1 cellular context compared by ENCODE assay signal in the genomic region with DNA sequence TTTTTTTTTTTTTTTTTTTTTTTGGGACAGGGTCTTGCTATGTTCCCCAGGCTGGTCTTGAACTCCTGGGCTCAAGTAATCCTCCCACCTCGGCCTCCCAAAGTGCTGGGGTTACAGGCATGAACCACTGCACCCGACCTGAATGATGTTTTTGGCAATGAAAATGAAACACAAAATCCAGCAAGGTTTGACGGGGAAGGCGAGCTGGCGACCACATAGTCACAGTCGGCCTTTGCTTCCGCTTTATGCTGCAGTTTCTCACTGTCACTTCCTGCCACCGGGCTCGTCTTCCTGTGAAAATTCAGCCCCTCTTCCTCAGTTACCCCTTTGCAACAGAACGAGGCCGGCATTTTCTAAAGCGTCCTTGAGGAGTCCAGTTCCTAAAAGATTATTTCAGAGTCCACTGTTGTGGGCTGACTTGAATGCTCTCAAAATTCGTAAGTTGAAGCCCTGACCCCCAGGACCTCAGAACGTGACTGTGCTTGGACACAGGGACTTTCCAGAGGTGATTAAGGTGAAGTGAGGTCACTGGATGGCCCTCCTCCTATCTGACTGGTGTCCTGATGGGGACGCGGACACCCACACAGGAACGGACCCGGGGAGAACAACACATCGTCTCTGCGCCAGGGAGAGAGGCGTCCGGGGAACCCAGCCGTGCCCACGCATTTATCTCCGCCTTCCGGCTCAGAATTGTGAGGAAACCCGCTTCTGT.
A peak's percentile ranks its signal among the peaks of the same experiment; 100 is the strongest.
TF ChIP-seq lines count a peak whose summit lies in the region.

No MANE protein-coding gene starts in this region.

TF ChIP-seq in K562, 482 proteins besides CTCF, POLR2A, EP300 and RAD21 (continued from another document):
- no peak for TF ChIP-seq NKRF (IDR thresholded peaks at IDR 0.05; ENCODE audit: borderline replicate concordance)
- no peak for TF ChIP-seq PML (IDR thresholded peaks at IDR 0.05; ENCODE audit: low read length)
- no peak for TF ChIP-seq MECOM (CRISPR knock-in tag; IDR thresholded peaks at IDR 0.05)
- TF ChIP-seq ZNF174 (CRISPR knock-in tag; IDR thresholded peaks at IDR 0.05): no peak
- TF ChIP-seq HDAC3 (IDR thresholded peaks at IDR 0.05; ENCODE audit: borderline replicate concordance, partially characterized antibody): no peak
- no peak for TF ChIP-seq ZNF274 (IDR thresholded peaks at IDR 0.05; ENCODE audit: borderline replicate concordance, low read depth, low read length)
- TF ChIP-seq NFRKB (IDR thresholded peaks at IDR 0.05; ENCODE audit: low read depth): no peak
- TF ChIP-seq MXD1 (CRISPR knock-in tag; IDR thresholded peaks at IDR 0.05; ENCODE audit: borderline replicate concordance, poor library complexity, severe bottlenecking): no peak
- TF ChIP-seq, protein P1, sequence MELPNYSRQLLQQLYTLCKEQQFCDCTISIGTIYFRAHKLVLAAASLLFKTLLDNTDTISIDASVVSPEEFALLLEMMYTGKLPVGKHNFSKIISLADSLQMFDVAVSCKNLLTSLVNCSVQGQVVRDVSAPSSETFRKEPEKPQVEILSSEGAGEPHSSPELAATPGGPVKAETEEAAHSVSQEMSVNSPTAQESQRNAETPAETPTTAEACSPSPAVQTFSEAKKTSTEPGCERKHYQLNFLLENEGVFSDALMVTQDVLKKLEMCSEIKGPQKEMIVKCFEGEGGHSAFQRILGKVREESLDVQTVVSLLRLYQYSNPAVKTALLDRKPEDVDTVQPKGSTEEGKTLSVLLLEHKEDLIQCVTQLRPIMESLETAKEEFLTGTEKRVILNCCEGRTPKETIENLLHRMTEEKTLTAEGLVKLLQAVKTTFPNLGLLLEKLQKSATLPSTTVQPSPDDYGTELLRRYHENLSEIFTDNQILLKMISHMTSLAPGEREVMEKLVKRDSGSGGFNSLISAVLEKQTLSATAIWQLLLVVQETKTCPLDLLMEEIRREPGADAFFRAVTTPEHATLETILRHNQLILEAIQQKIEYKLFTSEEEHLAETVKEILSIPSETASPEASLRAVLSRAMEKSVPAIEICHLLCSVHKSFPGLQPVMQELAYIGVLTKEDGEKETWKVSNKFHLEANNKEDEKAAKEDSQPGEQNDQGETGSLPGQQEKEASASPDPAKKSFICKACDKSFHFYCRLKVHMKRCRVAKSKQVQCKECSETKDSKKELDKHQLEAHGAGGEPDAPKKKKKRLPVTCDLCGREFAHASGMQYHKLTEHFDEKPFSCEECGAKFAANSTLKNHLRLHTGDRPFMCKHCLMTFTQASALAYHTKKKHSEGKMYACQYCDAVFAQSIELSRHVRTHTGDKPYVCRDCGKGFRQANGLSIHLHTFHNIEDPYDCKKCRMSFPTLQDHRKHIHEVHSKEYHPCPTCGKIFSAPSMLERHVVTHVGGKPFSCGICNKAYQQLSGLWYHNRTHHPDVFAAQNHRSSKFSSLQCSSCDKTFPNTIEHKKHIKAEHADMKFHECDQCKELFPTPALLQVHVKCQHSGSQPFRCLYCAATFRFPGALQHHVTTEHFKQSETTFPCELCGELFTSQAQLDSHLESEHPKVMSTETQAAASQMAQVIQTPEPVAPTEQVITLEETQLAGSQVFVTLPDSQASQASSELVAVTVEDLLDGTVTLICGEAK (IDR thresholded peaks at IDR 0.05): peak; percentile 75
- TF ChIP-seq, protein P1 (CRISPR knock-in tag; IDR thresholded peaks at IDR 0.05): no peak
- TF ChIP-seq CXXC5 (CRISPR knock-in tag; IDR thresholded peaks at IDR 0.05): peak; percentile 36
- TF ChIP-seq ZNF589 (CRISPR knock-in tag; IDR thresholded peaks at IDR 0.05; ENCODE audit: low read depth): no peak
- TF ChIP-seq MEIS2 (IDR thresholded peaks at IDR 0.05; ENCODE audit: partially characterized antibody): no peak
- peak; percentile 80 for TF ChIP-seq EGR1 (conservative IDR thresholded peaks at IDR 0.05)
- no peak for TF ChIP-seq RBM14 (IDR thresholded peaks at IDR 0.05; ENCODE audit: borderline replicate concordance, insufficient read depth, low read depth, low read length)
- TF ChIP-seq, protein P2, sequence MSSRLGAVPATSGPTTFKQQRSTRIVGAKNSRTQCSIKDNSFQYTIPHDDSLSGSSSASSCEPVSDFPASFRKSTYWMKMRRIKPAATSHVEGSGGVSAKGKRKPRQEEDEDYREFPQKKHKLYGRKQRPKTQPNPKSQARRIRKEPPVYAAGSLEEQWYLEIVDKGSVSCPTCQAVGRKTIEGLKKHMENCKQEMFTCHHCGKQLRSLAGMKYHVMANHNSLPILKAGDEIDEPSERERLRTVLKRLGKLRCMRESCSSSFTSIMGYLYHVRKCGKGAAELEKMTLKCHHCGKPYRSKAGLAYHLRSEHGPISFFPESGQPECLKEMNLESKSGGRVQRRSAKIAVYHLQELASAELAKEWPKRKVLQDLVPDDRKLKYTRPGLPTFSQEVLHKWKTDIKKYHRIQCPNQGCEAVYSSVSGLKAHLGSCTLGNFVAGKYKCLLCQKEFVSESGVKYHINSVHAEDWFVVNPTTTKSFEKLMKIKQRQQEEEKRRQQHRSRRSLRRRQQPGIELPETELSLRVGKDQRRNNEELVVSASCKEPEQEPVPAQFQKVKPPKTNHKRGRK (tag; IDR thresholded peaks at IDR 0.05): no peak
- TF ChIP-seq ZNF561 (CRISPR knock-in tag; conservative IDR thresholded peaks at IDR 0.05): no peak
- TF ChIP-seq HIVEP1 (CRISPR knock-in tag; IDR thresholded peaks at IDR 0.05): no peak
- no peak for TF ChIP-seq RFX1 (IDR thresholded peaks at IDR 0.05)
- no peak for TF ChIP-seq POLR3G (IDR thresholded peaks at IDR 0.05; ENCODE audit: extremely low read depth, insufficient read length, insufficient replicate concordance)
- TF ChIP-seq HINFP (tag; conservative IDR thresholded peaks at IDR 0.05; ENCODE audit: low read depth): no peak
